ENCODE assay signal across 7 cellular contexts in the genomic region with DNA sequence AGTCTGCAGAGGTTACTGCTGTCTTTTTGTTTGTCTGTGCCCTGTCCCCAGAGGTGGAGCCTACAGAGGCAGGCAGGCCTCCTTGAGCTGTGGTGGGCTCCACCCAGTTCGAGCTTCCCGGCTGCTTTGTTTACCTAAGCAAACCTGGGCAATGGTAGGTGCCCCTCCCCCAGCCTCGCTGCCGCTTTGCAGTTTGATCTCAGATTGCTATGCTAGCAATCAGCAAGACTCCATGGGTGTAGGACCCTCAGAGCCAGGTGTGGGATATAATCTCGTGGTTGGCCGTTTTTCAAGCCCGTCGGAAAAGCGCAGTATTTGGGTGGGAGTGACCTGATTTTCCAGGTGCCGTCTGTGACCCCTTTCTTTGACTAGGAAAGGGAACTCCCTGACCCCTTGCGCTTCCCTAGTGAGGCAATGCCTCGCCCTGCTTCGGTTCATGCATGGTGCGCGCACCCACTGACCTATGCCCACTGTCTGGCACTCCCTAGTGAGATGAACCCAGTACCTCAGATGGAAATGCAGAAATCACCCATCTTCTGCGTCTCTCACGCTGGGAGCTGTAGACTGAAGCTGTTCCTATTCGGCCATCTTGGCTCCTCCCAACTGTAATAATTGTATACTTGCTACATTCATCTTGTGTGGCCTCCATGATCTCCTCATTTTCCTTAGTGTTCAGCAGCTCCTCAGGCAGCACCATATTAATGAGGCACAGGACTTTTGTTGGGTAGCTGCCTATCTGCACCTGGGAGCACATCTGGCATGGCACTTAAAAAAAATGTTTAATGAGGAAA.
DNase-seq lines count a peak whose midpoint lies in the region; ATAC-seq, FAIRE-seq and TF ChIP-seq lines count a peak whose summit lies in the region.
"Not testable (repeated sequence)": the region's sequence is repeated elsewhere in the genome, so short reads cannot be mapped to it uniquely, and the experiment has no call there.

No MANE protein-coding gene starts in this region.

- H3K4me3 ChIP-seq in GM23338 (peak overlapping the region; percentile 34; the same call in 1 of the 2 replicates), duodenal mucosa (ENCODE audit: low read depth in 1 of 2, low read length in 2 of 2) (peak overlapping the region; percentile 38 to 48), transverse colon (peak overlapping the region in 3 of 4 donors; percentile 1 to 22 (median 16))
- not testable (repeated sequence) for H3K4me3 ChIP-seq in Karpas-422 (ENCODE audit: low read length); keratinocyte (ENCODE audit: control insufficient read depth in 2 of 3, extremely low read depth in 1 of 3, insufficient read depth in 2 of 3, low read depth in 1 of 3, low read length in 3 of 3); mucosa of descending colon

- not testable (repeated sequence) for H3K79me2 ChIP-seq in GM23338 (replicated peaks; ENCODE audit: insufficient read depth); Karpas-422 (ENCODE audit: low read length); keratinocyte (ENCODE audit: control insufficient read depth, insufficient read depth, low read length)

- ATAC-seq in GM23338: not testable (repeated sequence)
- peak; percentile 36 for ATAC-seq in mucosa of descending colon

- H3K4me2 ChIP-seq in GM23338 (peak overlapping the region; percentile 60), keratinocyte (ENCODE audit: control insufficient read depth, extremely low read depth, insufficient read depth, low read depth, low read length) (peak overlapping the region; percentile 16)
- H3K4me2 ChIP-seq in Karpas-422 (ENCODE audit: low read depth, low read length, poor library complexity, severe bottlenecking): not testable (repeated sequence)

- DNase-seq in GM23338 (ENCODE audit: low spot score) (peak; percentile 24), Karpas-422 (peak; percentile 14), NCI-H526 treated with DMSO at 0.1 percent for 48 hours (lab: John Stamatoyannopoulos, UW) (peak; percentile 26), mucosa of descending colon (peak; percentile 53 to 76 (median 63)), transverse colon (peak; percentile 51)
- DNase-seq in keratinocyte (ENCODE audit: low read depth, low spot score): not testable (repeated sequence)

- WGBS in transverse colon (ENCODE audit: low coverage in 1 of 2), 2 donors: 67% methylated on average over 16 of the region's 18 CpGs; no CpG with 5 or more reads in 1 of the 2 donors

- not testable (repeated sequence) for H3K9me1 ChIP-seq in keratinocyte (ENCODE audit: control insufficient read depth, extremely low read depth, insufficient read depth, low read length)

- in situ Hi-C loops in transverse colon (cut with MboI; ENCODE audit: low pct_ligation_motif_present in 1 of 4, low pct_unique_long_range_greater_than_20kb in 1 of 4, low sequenced_read_pairs in 3 of 4): not testable (repeated sequence)

- not testable (repeated sequence) for H3K27ac Mint-ChIP-seq in GM23338

- H3K27me3 Mint-ChIP-seq in GM23338 (ENCODE audit: insufficient read depth, low read depth, poor library complexity): not testable (repeated sequence)

- peaks cover 22% of the 10 kb centered on the region for H3K4me1 Mint-ChIP-seq in GM23338

- not testable (repeated sequence) for H3K27me3 ChIP-seq in GM23338 (ENCODE audit: insufficient read depth); Karpas-422 (ENCODE audit: low read length); duodenal mucosa (ENCODE audit: control insufficient read depth in 1 of 2, insufficient read depth in 2 of 2, low read length in 2 of 2); keratinocyte (ENCODE audit: control insufficient read depth, extremely low read depth, insufficient read depth, low read length); transverse colon

- not testable (repeated sequence) for TF ChIP-seq EP300 in transverse colon (IDR thresholded peaks at IDR 0.05; ENCODE audit: low read depth)

- peaks cover 18% of the 10 kb centered on the region; the same call in 1 of the 2 replicates for H3K4me1 ChIP-seq in GM23338 (ENCODE audit: insufficient read depth)
- H3K4me1 ChIP-seq in Karpas-422 (ENCODE audit: low read length); duodenal mucosa (ENCODE audit: control insufficient read depth in 1 of 2, insufficient read depth in 2 of 2, low read length in 2 of 2); keratinocyte (ENCODE audit: control insufficient read depth, extremely low read depth, insufficient read depth, low read length); mucosa of descending colon (ENCODE audit: low read depth); transverse colon: not testable (repeated sequence)

- intact Hi-C loops in mucosa of descending colon (cut with DNase I, micrococcal nuclease); transverse colon (cut with DNase I; ENCODE audit: low total_unique reads): not testable (repeated sequence)

- H3K27ac ChIP-seq in GM23338 (ENCODE audit: low read depth); Karpas-422 (ENCODE audit: low read length); duodenal mucosa (ENCODE audit: low read depth, low read length); keratinocyte (ENCODE audit: control insufficient read depth, insufficient read depth, low read length): not testable (repeated sequence)
- peak overlapping the region in 2 of 4 donors; percentile 12 to 21 for H3K27ac ChIP-seq in transverse colon

- not testable (repeated sequence) for H3K36me3 ChIP-seq in GM23338 (ENCODE audit: insufficient read depth); Karpas-422 (ENCODE audit: insufficient read depth, low read length); duodenal mucosa (ENCODE audit: control insufficient read depth in 1 of 2, insufficient read depth in 2 of 2, low read length in 2 of 2); keratinocyte (ENCODE audit: control insufficient read depth in 2 of 2, extremely low read depth in 1 of 2, insufficient read depth in 2 of 2, low read length in 2 of 2); mucosa of descending colon (ENCODE audit: low read depth); transverse colon

- peaks cover 14% of the 10 kb centered on the region; the same call in 1 of the 3 replicates for H3K9me3 Mint-ChIP-seq in GM23338

- not testable (repeated sequence) for TF ChIP-seq POLR2A in transverse colon (IDR thresholded peaks at IDR 0.05)

- H3K9me2 ChIP-seq in GM23338 (ENCODE audit: insufficient read depth): peaks cover 10% of the 10 kb centered on the region; the same call in 1 of the 2 replicates
- H3K9me2 ChIP-seq in Karpas-422 (replicated peaks; ENCODE audit: insufficient read depth, low read length): not testable (repeated sequence)

- not testable (repeated sequence) for H3K9ac ChIP-seq in Karpas-422 (ENCODE audit: low read length); duodenal mucosa (ENCODE audit: low read depth in 1 of 2, low read length in 2 of 2); keratinocyte (ENCODE audit: control insufficient read depth, extremely low read depth, insufficient read depth, low read length)

- TF ChIP-seq CTCF in GM23338 (conservative IDR thresholded peaks at IDR 0.05; ENCODE audit: low read depth in 2 of 2); keratinocyte (optimal IDR thresholded peaks at IDR 0.05 in 1 of 3, IDR thresholded peaks at IDR 0.05 in 1 of 3, conservative IDR thresholded peaks at IDR 0.05 in 1 of 3; ENCODE audit: extremely low read depth in 1 of 3, insufficient read depth in 2 of 3, low read length in 3 of 3); mucosa of descending colon (IDR thresholded peaks at IDR 0.05); transverse colon (IDR thresholded peaks at IDR 0.05): not testable (repeated sequence)

- not testable (repeated sequence) for FAIRE-seq in keratinocyte (lab: Jason Lieb, UNC)

- H3K4me3 Mint-ChIP-seq in GM23338: not testable (repeated sequence)

- H2AFZ ChIP-seq in GM23338 (peak overlapping the region; percentile 92), keratinocyte (ENCODE audit: control insufficient read depth, low read length) (peak overlapping the region; percentile 9)
- not testable (repeated sequence) for H2AFZ ChIP-seq in Karpas-422 (ENCODE audit: low read length)

- H4K20me1 ChIP-seq in GM23338 (replicated peaks; ENCODE audit: insufficient read depth); Karpas-422 (ENCODE audit: insufficient read depth, low read depth, low read length); keratinocyte (ENCODE audit: control insufficient read depth, extremely low read depth, insufficient read depth, low read length): not testable (repeated sequence)

- not testable (repeated sequence) for H3F3A ChIP-seq in GM23338 (replicated peaks; ENCODE audit: low read depth)

- H3K36me3 Mint-ChIP-seq in GM23338 (ENCODE audit: low read depth): peaks cover 13% of the 10 kb centered on the region

- H3K9me3 ChIP-seq in Karpas-422 (ENCODE audit: low read length); duodenal mucosa (ENCODE audit: control insufficient read depth in 1 of 2, low read length in 2 of 2); keratinocyte (ENCODE audit: control insufficient read depth, low read depth, low read length); mucosa of descending colon; transverse colon: not testable (repeated sequence)

- dilution Hi-C loops in keratinocyte (cut with MboI; ENCODE audit: extremely low pct_ligation_motif_present, low sequenced_read_pairs): not testable (repeated sequence)
